In the genomic region with DNA sequence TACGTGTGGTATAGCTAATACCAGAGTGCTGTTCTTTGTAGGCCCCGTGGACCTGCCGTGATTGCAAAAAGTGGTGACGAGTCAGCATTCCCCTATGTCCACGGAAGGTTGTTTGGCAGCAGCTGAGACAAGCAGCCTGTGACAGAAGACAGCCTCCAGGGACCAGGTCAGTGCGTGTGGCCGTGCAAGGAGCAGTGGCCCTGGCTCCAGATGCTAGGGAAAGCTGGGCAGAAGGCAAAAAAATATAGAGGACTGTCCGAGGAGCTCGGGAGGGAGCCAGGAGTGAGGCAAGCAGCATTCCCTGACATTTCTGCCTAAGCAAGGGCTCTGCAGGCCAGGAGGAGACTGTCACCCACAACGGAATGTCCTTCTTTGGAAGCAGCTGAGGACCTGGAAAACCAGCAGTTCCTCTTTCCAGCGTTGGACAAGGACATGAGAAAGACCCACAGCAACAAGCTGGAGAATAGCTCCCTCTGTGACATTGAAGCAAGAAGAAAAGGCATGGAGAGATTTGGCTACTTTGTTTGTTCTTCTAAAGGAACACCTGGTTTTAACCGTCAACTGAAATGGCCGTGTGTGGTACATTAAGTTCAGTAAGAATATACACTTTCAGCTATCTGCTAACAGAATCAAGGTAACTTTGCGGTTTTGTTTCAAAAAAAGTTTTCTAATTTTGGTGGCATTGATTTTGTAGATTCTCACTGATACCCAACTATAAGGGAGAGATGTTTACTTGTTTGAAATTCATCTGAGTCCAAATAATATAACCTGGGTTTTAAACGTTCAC, we compare ENCODE assay signal across 15 cellular contexts. TPM values are rescaled to one million over a fixed set of nuclear protein-coding genes. Genes with fewer than 3 reads are reported as not detected.
DNase-seq lines count a peak whose midpoint lies in the region; ATAC-seq, FAIRE-seq and TF ChIP-seq lines count a peak whose summit lies in the region.
"Had no signal": no experiment of that assay in that cellular context is flagged by ENCODE, and none has a peak within 500 bp of the region (broad histone marks: within the 10 kb centered on the region; RNA-seq: fewer than 3 reads in every experiment).

No MANE protein-coding gene starts in this region.

- H3K27me3 ChIP-seq in pancreas, result no peaks in the 10 kb centered on the region

- H3K36me3 Mint-ChIP-seq in WTC11 (no peaks in the 10 kb centered on the region), glutamatergic neuron (ENCODE audit: unreplicated experiment) (no peaks in the 10 kb centered on the region)
- H3K36me3 Mint-ChIP-seq: stimulated activated naive B cell treated with anti-CD40 and anti-IgM and Interleukin-4, amounts not matched to agents 10 μg/mL and 1 μg/mL and 100 μg/mL, for 72 hours had no signal

- H3K4me2 ChIP-seq in A549, result peak overlapping the region; percentile 15; the same call in 2 of the 3 replicates
- H3K4me2 ChIP-seq: GM23338 had no signal

- TF ChIP-seq CTCF in A549 (IDR thresholded peaks at IDR 0.05) (no peak), WTC11 (IDR thresholded peaks at IDR 0.05) (no peak), glutamatergic neuron (IDR thresholded peaks at IDR 0.05; ENCODE audit: partially characterized antibody, unreplicated experiment) (no peak), pancreas (IDR thresholded peaks at IDR 0.05) (no peak)

- no peaks in the 10 kb centered on the region for H3K9me3 ChIP-seq in A549
- H3K9me3 ChIP-seq in pancreas, result no peaks in the 10 kb centered on the region

- H3K4me3 ChIP-seq in A549, result no peak overlapping the region
- H3K4me3 ChIP-seq in pancreas, result no peak overlapping the region
- H3K4me3 ChIP-seq: GM23338 had no signal

- TF ChIP-seq POLR2A in A549 (IDR thresholded peaks at IDR 0.05; ENCODE audit: low read length), result no peak

- TF ChIP-seq EP300 in A549 (IDR thresholded peaks at IDR 0.05), result no peak

- peak overlapping the region; percentile 66 for H3K27ac Mint-ChIP-seq in WTC11
- peak overlapping the region; percentile 39 for H3K27ac Mint-ChIP-seq in glutamatergic neuron (ENCODE audit: unreplicated experiment)
- H3K27ac Mint-ChIP-seq: GM23338; stimulated activated naive B cell treated with anti-CD40 and anti-IgM and Interleukin-4, amounts not matched to agents 10 μg/mL and 1 μg/mL and 100 μg/mL, for 72 hours had no signal

- no peak for FAIRE-seq in A549 (lab: Jason Lieb, UNC)
- no peak for FAIRE-seq in pancreas (lab: Jason Lieb, UNC)
- FAIRE-seq: A204.1 had no signal

- CTCF ChIA-PET in A549 (lab: Yijun Ruan, JAX) (interaction anchor here (0.8 to 3.7 kb wide), 4 partner anchors 18 to 268 kb away, joined by 3 to 15 read pairs (median 5); no protein-coding TSS in a partner anchor), WTC11 (lab: Charles Lee) (no interaction called here)

- POLR2A ChIA-PET in A549 (lab: Yijun Ruan, JAX), result no interaction called here
- POLR2A ChIA-PET in WTC11 (lab: Charles Lee), result no interaction called here

- H3K27ac ChIP-seq in A549 (peak overlapping the region in 1 of 2 experiments; percentile 67; a peak in 3 of 6 replicates), pancreas (peak overlapping the region in 3 of 4 donors; percentile 34 to 70 (median 62))

- DNase-seq in A549 (ENCODE audit: low read depth in 1 of 2, low spot score in 1 of 2) (no peak), WTC11 (ENCODE audit: low spot score) (no peak), glutamatergic neuron (peak; percentile 56), pancreas (no peak), putamen (ENCODE audit: low spot score) (no peak), DMS 273 (lab: John Stamatoyannopoulos, UW; ENCODE audit: unreplicated experiment) (no peak)
- DNase-seq: activated T-cell treated with anti-CD3 and anti-CD28 coated beads, Interleukin-2, amount 50 U/mL, for 1 hour; anterior cingulate cortex; NCI-H1436; stimulated activated naive B cell treated with anti-CD40 and anti-IgM and Interleukin-4, amounts not matched to agents 10 μg/mL and 1 μg/mL and 100 μg/mL, for 72 hours; SW 1271 had no signal

- H3K4me3 Mint-ChIP-seq in WTC11 (no peak overlapping the region), glutamatergic neuron (ENCODE audit: unreplicated experiment) (no peak overlapping the region)
- H3K4me3 Mint-ChIP-seq: GM23338; stimulated activated naive B cell treated with anti-CD40 and anti-IgM and Interleukin-4, amounts not matched to agents 10 μg/mL and 1 μg/mL and 100 μg/mL, for 72 hours had no signal

- H3K9me3 Mint-ChIP-seq in WTC11 (no peaks in the 10 kb centered on the region), glutamatergic neuron (ENCODE audit: unreplicated experiment) (peaks cover 4% of the 10 kb centered on the region)
- H3K9me3 Mint-ChIP-seq: GM23338; stimulated activated naive B cell treated with anti-CD40 and anti-IgM and Interleukin-4, amounts not matched to agents 10 μg/mL and 1 μg/mL and 100 μg/mL, for 72 hours had no signal

- H3K4me1 ChIP-seq in A549, result peaks cover 58% of the 10 kb centered on the region
- H3K4me1 ChIP-seq in pancreas, result peaks cover 23 to 46% (median 43%) of the 10 kb centered on the region in 3 donors

- ATAC-seq in A549 (no peak; a peak in 1 of 6 replicates), WTC11 (no peak), pancreas (peak; percentile 23 to 47 (median 41)), HG03039 (IDR thresholded peaks at IDR 0.05; ENCODE audit: unreplicated experiment) (no peak), HG03139 (IDR thresholded peaks at IDR 0.05; ENCODE audit: unreplicated experiment) (no peak)
- ATAC-seq: GM23338; stimulated activated naive B cell treated with anti-CD40 and anti-IgM and Interleukin-4, amounts not matched to agents 10 μg/mL and 1 μg/mL and 100 μg/mL, for 72 hours had no signal

- H3K4me1 Mint-ChIP-seq in WTC11 (peaks cover 29% of the 10 kb centered on the region), glutamatergic neuron (ENCODE audit: low read depth, unreplicated experiment) (peaks cover 10% of the 10 kb centered on the region)
- H3K4me1 Mint-ChIP-seq: stimulated activated naive B cell treated with anti-CD40 and anti-IgM and Interleukin-4, amounts not matched to agents 10 μg/mL and 1 μg/mL and 100 μg/mL, for 72 hours had no signal

- no peak for TF ChIP-seq RAD21 in A549 (conservative IDR thresholded peaks at IDR 0.05 in 1 of 2, IDR thresholded peaks at IDR 0.05 in 1 of 2)

- H3K36me3 ChIP-seq in pancreas, result no peaks in the 10 kb centered on the region

- H3K27me3 Mint-ChIP-seq in WTC11 (ENCODE audit: low read depth) (peaks cover 5% of the 10 kb centered on the region; the same call in 1 of the 2 replicates), glutamatergic neuron (ENCODE audit: unreplicated experiment) (peaks cover 2% of the 10 kb centered on the region)

- intact Hi-C loops in pancreas (cut with DNase I), result no loop called here

- WGBS in A549 (ENCODE audit: missing lambda C conversion rate), result 81% methylated on average over 15 of the region's 15 CpGs
- 26% methylated on average over 15 of the region's 15 CpGs for WGBS in pancreas, 2 donors

TF ChIP-seq in A549, 52 proteins besides CTCF, POLR2A, EP300 and RAD21:
- TF ChIP-seq MAFK (IDR thresholded peaks at IDR 0.05; ENCODE audit: partially characterized antibody) (peak; percentile 67), SMC3 (IDR thresholded peaks at IDR 0.05) (no peak)

TF ChIP-seq in WTC11, 78 proteins besides CTCF, POLR2A, EP300 and RAD21:
- TF ChIP-seq JUN (CRISPR knock-in tag; IDR thresholded peaks at IDR 0.05) (no peak), MXD4 (CRISPR knock-in tag; IDR thresholded peaks at IDR 0.05; ENCODE audit: borderline replicate concordance) (no peak), SMAD3 (CRISPR knock-in tag; IDR thresholded peaks at IDR 0.05; ENCODE audit: borderline replicate concordance) (no peak), ZBTB21 (CRISPR knock-in tag; IDR thresholded peaks at IDR 0.05; ENCODE audit: borderline replicate concordance) (no peak), E2F5 (CRISPR knock-in tag; IDR thresholded peaks at IDR 0.05) (no peak)
- TF ChIP-seq, protein P1, sequence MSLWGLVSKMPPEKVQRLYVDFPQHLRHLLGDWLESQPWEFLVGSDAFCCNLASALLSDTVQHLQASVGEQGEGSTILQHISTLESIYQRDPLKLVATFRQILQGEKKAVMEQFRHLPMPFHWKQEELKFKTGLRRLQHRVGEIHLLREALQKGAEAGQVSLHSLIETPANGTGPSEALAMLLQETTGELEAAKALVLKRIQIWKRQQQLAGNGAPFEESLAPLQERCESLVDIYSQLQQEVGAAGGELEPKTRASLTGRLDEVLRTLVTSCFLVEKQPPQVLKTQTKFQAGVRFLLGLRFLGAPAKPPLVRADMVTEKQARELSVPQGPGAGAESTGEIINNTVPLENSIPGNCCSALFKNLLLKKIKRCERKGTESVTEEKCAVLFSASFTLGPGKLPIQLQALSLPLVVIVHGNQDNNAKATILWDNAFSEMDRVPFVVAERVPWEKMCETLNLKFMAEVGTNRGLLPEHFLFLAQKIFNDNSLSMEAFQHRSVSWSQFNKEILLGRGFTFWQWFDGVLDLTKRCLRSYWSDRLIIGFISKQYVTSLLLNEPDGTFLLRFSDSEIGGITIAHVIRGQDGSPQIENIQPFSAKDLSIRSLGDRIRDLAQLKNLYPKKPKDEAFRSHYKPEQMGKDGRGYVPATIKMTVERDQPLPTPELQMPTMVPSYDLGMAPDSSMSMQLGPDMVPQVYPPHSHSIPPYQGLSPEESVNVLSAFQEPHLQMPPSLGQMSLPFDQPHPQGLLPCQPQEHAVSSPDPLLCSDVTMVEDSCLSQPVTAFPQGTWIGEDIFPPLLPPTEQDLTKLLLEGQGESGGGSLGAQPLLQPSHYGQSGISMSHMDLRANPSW (CRISPR knock-in tag; conservative IDR thresholded peaks at IDR 0.05; ENCODE audit: low read depth), result no peak

RNA-seq across cellular contexts. Expression of gene NPAS2, which starts 58.3 kb away (rescaled TPM):
- 56.1 and 106 TPM in 2 replicates for polyA plus RNA-seq in A549 (2011; rRNA removed)
- polyA plus RNA-seq in A549 (2012; cell fraction: cytosol; rRNA removed), result 51.6 and 76.5 TPM in 2 replicates
- polyA plus RNA-seq in A549 (2012; cell fraction: nucleus; rRNA removed), result 147 and 167 TPM in 2 replicates
- 27.5 to 31.5 TPM (median 31.4 TPM) in 3 replicates for polyA plus RNA-seq in A549 (2017; fragmentation: RNase III; extraction: RNeasy Plus Mini Kit Qiagen cat#74134 plus additional on column Dnase treatment)
- polyA minus RNA-seq in A549 (2011; rRNA and poly(A)+ RNA removed), result 73.2 and 96.6 TPM in 2 replicates
- 1.9 to 3.7 TPM (median 2.6 TPM) in 3 replicates for total RNA-seq in WTC11 (2021)
- 0.54 TPM for total RNA-seq in glutamatergic neuron (ENCODE audit: unreplicated experiment)
- 10 to 100 TPM; 27.2 to 46.3 (median 32.7) TPM for total RNA-seq in pancreas
- 10 to 100 TPM; 20.6 to 35.3 TPM for polyA plus RNA-seq in pancreas

Comparison
In these comparisons a context has a peak if more than half of its experiments do, and no peak if none do; other contexts are left out.
1. ATAC-seq: peak in pancreas (4 of 4); none in A549 (0 of 2), WTC11 (single experiment), HG03039 (single experiment) and HG03139 (single experiment).